ENCODE assay signal across 8 cellular contexts in the genomic region with DNA sequence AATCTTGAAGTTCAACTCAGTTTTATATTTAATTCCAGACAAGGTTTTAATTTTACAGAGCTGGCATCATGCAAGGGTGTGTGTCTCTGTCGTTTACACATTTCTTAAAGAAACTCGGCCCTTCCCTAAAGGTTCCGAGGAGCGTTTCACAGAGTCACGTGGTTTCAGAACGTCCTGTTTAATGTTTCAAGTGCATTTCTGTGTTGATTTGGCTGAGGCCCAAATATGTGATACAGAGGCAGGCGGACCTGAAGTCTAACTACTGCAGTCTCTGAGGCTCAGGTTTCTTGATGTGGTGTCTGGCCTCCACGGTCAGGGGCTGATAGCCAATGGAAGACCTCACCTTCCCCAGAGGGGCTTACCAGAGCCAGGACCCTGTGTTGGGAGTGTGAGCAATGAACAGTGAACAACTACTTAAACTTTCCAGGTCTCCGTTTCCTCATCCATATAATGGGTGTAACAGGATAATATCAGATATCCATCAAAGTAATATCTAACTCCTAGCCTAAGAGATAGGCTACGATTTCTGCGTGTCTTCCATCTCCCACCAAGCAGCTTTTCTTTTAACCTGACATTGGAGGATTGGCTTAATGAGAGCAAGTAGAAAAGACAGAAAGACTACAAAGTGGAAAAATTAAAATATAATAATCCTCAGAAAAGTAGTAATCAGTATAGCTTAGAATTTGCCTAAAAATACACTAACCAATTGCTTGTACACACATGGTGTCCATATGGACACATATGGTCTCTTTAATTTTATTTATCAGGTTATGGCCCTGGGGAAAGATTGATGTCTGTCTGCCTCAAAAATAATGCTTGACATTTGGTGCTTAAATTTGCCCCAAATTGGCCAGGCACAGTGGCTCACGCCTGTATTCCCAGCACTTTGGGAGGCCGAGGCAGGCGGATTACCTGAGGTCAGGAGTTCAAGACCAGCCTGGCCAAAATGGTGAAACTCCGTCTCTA. TPM values are rescaled to one million over a fixed set of nuclear protein-coding genes. Genes with fewer than 3 reads are reported as not detected.
DNase-seq lines count a peak whose midpoint lies in the region; ATAC-seq and TF ChIP-seq lines count a peak whose summit lies in the region.

No MANE protein-coding gene starts in this region.

- H3K4me3 ChIP-seq in breast epithelium (peak overlapping the region; percentile 47 to 80 (median 63)), mesodermal cell (ENCODE audit: extremely low read depth, insufficient read depth, low read length, poor library complexity, severe bottlenecking) (peak overlapping the region; percentile 53), aorta (ENCODE audit: low read length in 2 of 2) (peak overlapping the region; percentile 41 to 68)

- H3K36me3 ChIP-seq in breast epithelium (no peaks in the 10 kb centered on the region), mesodermal cell (ENCODE audit: control insufficient read depth, insufficient read depth, low read length) (no peaks in the 10 kb centered on the region), aorta (ENCODE audit: control insufficient read depth in 1 of 2, insufficient read depth in 2 of 2, low read length in 1 of 2) (no peaks in the 10 kb centered on the region)

- H3K27ac Mint-ChIP-seq in activated naive CD4-positive, alpha-beta T cell treated with anti-CD3 and anti-CD28 coated beads, Interleukin-2, amount 10 ng/mL, durations not matched to agents 7 days and 5 days = peak overlapping the region; percentile 80

- H3K27me3 Mint-ChIP-seq in activated naive CD4-positive, alpha-beta T cell treated with anti-CD3 and anti-CD28 coated beads, Interleukin-2, amount 10 ng/mL, durations not matched to agents 7 days and 5 days = peaks cover 66% of the 10 kb centered on the region

- no peak for TF ChIP-seq CTCF in breast epithelium (IDR thresholded peaks at IDR 0.05)

- no peaks in the 10 kb centered on the region for H3K36me3 Mint-ChIP-seq in activated naive CD4-positive, alpha-beta T cell treated with anti-CD3 and anti-CD28 coated beads, Interleukin-2, amount 10 ng/mL, durations not matched to agents 7 days and 5 days

- H3K9me3 ChIP-seq in breast epithelium = no peaks in the 10 kb centered on the region
- no peaks in the 10 kb centered on the region for H3K9me3 ChIP-seq in mesodermal cell (ENCODE audit: control insufficient read depth, low read length)
- no peaks in the 10 kb centered on the region for H3K9me3 ChIP-seq in aorta (ENCODE audit: control insufficient read depth, low read length)

- CTCF ChIA-PET in activated naive CD4-positive, alpha-beta T cell treated with anti-CD3 and anti-CD28 coated beads, Interleukin-2, amount 10 ng/mL, durations not matched to agents 7 days and 5 days (lab: Charles Lee) = interaction anchor here (1.4 kb wide), 1 partner anchor 28 kb away, joined by 3 read pairs; no protein-coding TSS in a partner anchor

- H3K4me1 Mint-ChIP-seq in activated naive CD4-positive, alpha-beta T cell treated with anti-CD3 and anti-CD28 coated beads, Interleukin-2, amount 10 ng/mL, durations not matched to agents 7 days and 5 days = peaks cover 47% of the 10 kb centered on the region

- DNase-seq in activated naive CD4-positive, alpha-beta T cell treated with anti-CD3 and anti-CD28 coated beads, Interleukin-2, amount 10 ng/mL, durations not matched to agents 7 days and 5 days = no peak
- no peak for DNase-seq in activated naive CD4-positive, alpha-beta T cell treated with Interleukin-2 at 50 U/mL for 16 hours
- peak; percentile 67 for DNase-seq in NCI-H748 (lab: John Stamatoyannopoulos, UW; ENCODE audit: unreplicated experiment)
- no peak for DNase-seq in breast epithelium (ENCODE audit: low spot score in 2 of 2)
- DNase-seq in aorta = no peak
- DNase-seq in activated CD8-positive, alpha-beta memory T cell treated with anti-CD3 and anti-CD28 coated beads, Interleukin-2, amount 50 U/mL, for 48 hours = no peak

- H3K4me1 ChIP-seq in breast epithelium (no peaks in the 10 kb centered on the region), mesodermal cell (ENCODE audit: control insufficient read depth, insufficient read depth, low read length, poor library complexity, severe bottlenecking) (peaks cover 4% of the 10 kb centered on the region), aorta (ENCODE audit: control insufficient read depth in 1 of 2, insufficient read depth in 2 of 2, low read length in 2 of 2) (no peaks in the 10 kb centered on the region)

- peak overlapping the region; percentile 80 to 85 for H3K27ac ChIP-seq in breast epithelium
- peak overlapping the region; percentile 76 for H3K27ac ChIP-seq in mesodermal cell (ENCODE audit: low read depth, low read length, severe bottlenecking)
- H3K27ac ChIP-seq in aorta (ENCODE audit: low read depth in 1 of 2, low read length in 2 of 2) = no peak overlapping the region

- H3K4me3 Mint-ChIP-seq in activated naive CD4-positive, alpha-beta T cell treated with anti-CD3 and anti-CD28 coated beads, Interleukin-2, amount 10 ng/mL, durations not matched to agents 7 days and 5 days = peak overlapping the region; percentile 82

- H3K9me3 Mint-ChIP-seq in activated naive CD4-positive, alpha-beta T cell treated with anti-CD3 and anti-CD28 coated beads, Interleukin-2, amount 10 ng/mL, durations not matched to agents 7 days and 5 days = no peaks in the 10 kb centered on the region

- TF ChIP-seq POLR2A in breast epithelium (IDR thresholded peaks at IDR 0.05) = no peak

- ATAC-seq in aorta (ENCODE audit: low FRiP score) (no peak), HG03045 (IDR thresholded peaks at IDR 0.05; ENCODE audit: unreplicated experiment) (no peak)

- WGBS in mesodermal cell (ENCODE audit: insufficient coverage in 2 of 2), 2 experiments = 59 to 60% methylated on average over 6 to 10 of the region's 15 CpGs
- WGBS in aorta, 2 donors = 44 to 46% methylated on average over 15 of the region's 15 CpGs

- intact Hi-C loops in breast epithelium (cut with DNase I; ENCODE audit: low total_unique reads) (no loop called here), aorta (cut with DNase I) (loop anchor here in 1 of 2 donors (5.0 kb wide), 1 partner anchor 68 kb away; no protein-coding TSS in a partner anchor)

- H3K27me3 ChIP-seq in breast epithelium (no peaks in the 10 kb centered on the region), aorta (ENCODE audit: control insufficient read depth in 1 of 2, insufficient read depth in 2 of 2, low read length in 1 of 2) (no peaks in the 10 kb centered on the region)

RNA-seq across cellular contexts. Expression of gene TRIM2, which starts 50.0 kb away (rescaled TPM):
- 100 to 1,000 TPM in 1 of 3 donors, 10 to 100 TPM in 2; 26.7 to 109 (median 52.4) TPM for total RNA-seq in breast epithelium
- polyA plus RNA-seq in mesodermal cell (2013, experiment 1 of 2) = 24.0 TPM
- 22.8 TPM for polyA plus RNA-seq in mesodermal cell (2013, experiment 2 of 2)
- 10 to 100 TPM; 27.6 to 53.4 TPM for total RNA-seq in aorta
- polyA plus RNA-seq in aorta = 10 to 100 TPM in 1 of 2 donors, 1 to 10 TPM in 1; 7.5 to 10.2 TPM

Comparison
In these comparisons a context has a peak if more than half of its experiments do, and no peak if none do; other contexts are left out.
1. H3K27ac ChIP-seq: peak in breast epithelium (2 of 2) and mesodermal cell (single experiment); none in aorta (0 of 2).
2. Peak in every context shown above with its lines, with median percentiles within 50 percentile points of each other: H3K4me3 ChIP-seq.